In genomic region chr5:151678146-151678545, GRCh38 we compare ENCODE assay signal across 11 cellular contexts. TPM values are rescaled to one million over a fixed set of nuclear protein-coding genes. Genes with fewer than 3 reads are reported as not detected.
DNase-seq lines count a peak whose midpoint lies in the region; ATAC-seq lines count a peak whose summit lies in the region.
"Had no signal": no experiment of that assay in that cellular context is flagged by ENCODE, and none has a peak within 500 bp of the region (broad histone marks: within the 10 kb centered on the region; RNA-seq: fewer than 3 reads in every experiment).

No MANE protein-coding gene starts in this region.

- ATAC-seq in right cardiac atrium (peak; percentile 26 to 64), GM21786 (IDR thresholded peaks at IDR 0.05; ENCODE audit: unreplicated experiment) (no peak)
- ATAC-seq in natural killer cell treated with Interleukin-12 subunit alpha and Interleukin-12 subunit beta and Interleukin-15 and Interleukin-18, amount 100 ng/mL, for 72 hours: no peak

- no peak overlapping the region for H3K4me3 Mint-ChIP-seq in natural killer cell treated with Interleukin-12 subunit alpha and Interleukin-12 subunit beta and Interleukin-15 and Interleukin-18, amount 100 ng/mL, for 72 hours

- peaks cover 5 to 9% of the 10 kb centered on the region in 2 donors for H3K27me3 Mint-ChIP-seq in natural killer cell treated with Interleukin-12 subunit alpha and Interleukin-12 subunit beta and Interleukin-15 and Interleukin-18, amount 100 ng/mL, for 72 hours

- H3K4me1 Mint-ChIP-seq in natural killer cell treated with Interleukin-12 subunit alpha and Interleukin-12 subunit beta and Interleukin-15 and Interleukin-18, amount 100 ng/mL, for 72 hours (ENCODE audit: low read depth in 2 of 2): peaks cover 3 to 5% of the 10 kb centered on the region in 2 donors

- H3K27me3 ChIP-seq in right cardiac atrium (ENCODE audit: control insufficient read depth, insufficient read depth): no peaks in the 10 kb centered on the region

- no peaks in the 10 kb centered on the region for H3K9me3 ChIP-seq in right cardiac atrium (ENCODE audit: control insufficient read depth, low read length)

- no peaks in the 10 kb centered on the region for H3K9me3 Mint-ChIP-seq in natural killer cell treated with Interleukin-12 subunit alpha and Interleukin-12 subunit beta and Interleukin-15 and Interleukin-18, amount 100 ng/mL, for 72 hours

- no peak overlapping the region for H3K4me3 ChIP-seq in right cardiac atrium (ENCODE audit: low read length)
- peak overlapping the region; percentile 21 for H3K4me3 ChIP-seq in skeletal muscle cell (ENCODE audit: low read depth, low read length)

- intact Hi-C loops in right cardiac atrium (cut with DNase I): no loop called here

- WGBS in right cardiac atrium: 31% methylated on average over 5 of the region's 5 CpGs

- H3K27ac Mint-ChIP-seq in natural killer cell treated with Interleukin-12 subunit alpha and Interleukin-12 subunit beta and Interleukin-15 and Interleukin-18, amount 100 ng/mL, for 72 hours: no peak overlapping the region

- H3K4me1 ChIP-seq in right cardiac atrium (ENCODE audit: control insufficient read depth, insufficient read depth, low read length): peaks cover 35% of the 10 kb centered on the region

- peak overlapping the region; percentile 22 for H3K27ac ChIP-seq in caudate nucleus (ENCODE audit: low read depth, low read length)
- peak overlapping the region; percentile 82 for H3K27ac ChIP-seq in right cardiac atrium (ENCODE audit: low read length)
- H3K27ac ChIP-seq: HL-60 had no signal

- no peaks in the 10 kb centered on the region for H3K36me3 Mint-ChIP-seq in natural killer cell treated with Interleukin-12 subunit alpha and Interleukin-12 subunit beta and Interleukin-15 and Interleukin-18, amount 100 ng/mL, for 72 hours

- peak; percentile 77 for DNase-seq in EH (ENCODE audit: low read depth)
- no peak for DNase-seq in caudate nucleus (lab: John Stamatoyannopoulos, UW)
- DNase-seq in right cardiac atrium: no peak
- no peak for DNase-seq in skeletal muscle cell (ENCODE audit: low read depth)
- no peak for DNase-seq in H4 (ENCODE audit: low spot score)
- no peak for DNase-seq in natural killer cell treated with Interleukin-12 subunit alpha and Interleukin-12 subunit beta and Interleukin-15 and Interleukin-18, amount 100 ng/mL, for 72 hours (ENCODE audit: low spot score)
- DNase-seq in NCI-H1930 (lab: John Stamatoyannopoulos, UW): no peak
- DNase-seq: activated gamma-delta T cell treated with Interleukin-2 at 50 U/mL for 16 hours, C1 segment of cervical spinal cord had no signal

RNA-seq across cellular contexts. Expression of gene SPARC, which starts 8.6 kb away (rescaled TPM):
- 100 to 1,000 TPM; 440 to 896 (median 629) TPM for total RNA-seq in right cardiac atrium
- 301 TPM for polyA plus RNA-seq in right cardiac atrium
- 319 and 472 TPM in 2 replicates for total RNA-seq in H4 (2014; rRNA removed; shearing (Covaris generic))
- not detected for total RNA-seq in natural killer cell treated with Interleukin-12 subunit alpha and Interleukin-12 subunit beta and Interleukin-15 and Interleukin-18, amount 100 ng/mL, for 72 hours

Comparison
In these comparisons a context has a peak if more than half of its experiments do, and no peak if none do; other contexts are left out.
1. ATAC-seq: peak in right cardiac atrium (2 of 2); none in natural killer cell treated with Interleukin-12 subunit alpha and Interleukin-12 subunit beta and Interleukin-15 and Interleukin-18, amount 100 ng/mL, for 72 hours (0 of 2) and GM21786 (single experiment).
2. RNA of gene SPARC, which starts 8.6 kb away (total RNA-seq): 440 to 896 TPM in right cardiac atrium and 319 to 472 TPM in H4; not detected in natural killer cell treated with Interleukin-12 subunit alpha and Interleukin-12 subunit beta and Interleukin-15 and Interleukin-18, amount 100 ng/mL, for 72 hours; every median in the first group is over 100 times any median in the second.